1 cellular context compared by ENCODE assay signal in the genomic region with DNA sequence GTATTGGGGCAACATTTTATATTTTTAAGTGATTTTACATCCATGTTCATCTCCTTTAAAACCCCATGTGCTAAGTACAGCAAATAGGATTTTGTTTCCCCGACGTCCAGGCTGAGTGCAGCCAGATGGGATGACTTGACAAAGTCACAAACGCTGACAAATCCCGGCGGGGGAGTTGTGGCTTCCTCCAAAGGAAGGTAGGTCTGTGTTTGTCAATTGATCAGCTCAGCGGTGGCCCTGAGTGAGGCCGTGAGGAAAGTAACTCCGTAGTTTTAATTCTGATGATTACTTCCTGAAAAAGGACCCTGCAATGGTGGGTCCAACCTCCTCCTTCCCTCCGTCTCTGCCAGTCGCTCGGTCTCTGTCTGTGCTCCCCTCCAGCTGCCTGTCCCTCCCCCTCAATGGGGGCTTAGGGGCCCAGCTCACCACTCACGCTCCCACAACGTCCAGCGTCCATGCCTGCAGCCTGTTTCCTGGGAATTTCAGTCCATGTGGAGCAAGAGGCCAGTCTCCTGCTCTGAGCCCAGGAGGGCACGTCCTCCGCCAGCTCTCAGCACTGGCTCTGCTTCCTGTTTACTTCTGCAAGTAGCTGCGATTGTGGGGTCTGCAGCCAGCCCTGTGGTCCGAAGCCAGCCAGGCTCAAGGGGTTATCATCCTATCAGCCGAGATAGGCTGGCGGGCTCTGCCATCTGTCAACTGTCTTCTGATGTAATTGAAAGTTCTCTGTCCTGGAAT.
TF ChIP-seq lines count a peak whose summit lies in the region.

No MANE protein-coding gene starts in this region.

TF ChIP-seq in WTC11, 78 proteins besides CTCF, POLR2A, EP300 and RAD21 (continued from another document):
- no peak for TF ChIP-seq USF2 (CRISPR knock-in tag; IDR thresholded peaks at IDR 0.05)
- TF ChIP-seq ZNF138 (CRISPR knock-in tag; conservative IDR thresholded peaks at IDR 0.05), result 0 out of 2 replicates have a peak, but pooled peaks have one; percentile 71
- no peak for TF ChIP-seq CREM (CRISPR knock-in tag; IDR thresholded peaks at IDR 0.05)
